21 cellular contexts compared by ENCODE assay signal in genomic region chr18:55000529-55000928, GRCh38. TPM values are rescaled to one million over a fixed set of nuclear protein-coding genes. Genes with fewer than 3 reads are reported as not detected.
DNase-seq lines count a peak whose midpoint lies in the region; ATAC-seq, FAIRE-seq and TF ChIP-seq lines count a peak whose summit lies in the region.
"Had no signal": no experiment of that assay in that cellular context is flagged by ENCODE, and none has a peak within 500 bp of the region (broad histone marks: within the 10 kb centered on the region; RNA-seq: fewer than 3 reads in every experiment).

No MANE protein-coding gene starts in this region.

- no peak overlapping the region for H3K9ac ChIP-seq in H1 (replicated peaks in 1 of 4; ENCODE audit: extremely low read depth in 1 of 4, low read depth in 3 of 4, low read length in 3 of 4)

- no peak overlapping the region for H2BK5ac ChIP-seq in H1 (ENCODE audit: low read depth, low read length)

- H3K4me3 ChIP-seq in H1 (ENCODE audit: extremely low read depth in 1 of 4, insufficient read depth in 2 of 4, low read depth in 3 of 4, low read length in 4 of 4) (no peak overlapping the region), vagina (no peak overlapping the region)
- H3K4me3 ChIP-seq: A549 had no signal

- H2AK5ac ChIP-seq in H1 (ENCODE audit: low read depth, low read length): no peak overlapping the region

- intact Hi-C loops in vagina (cut with DNase I): no loop called here

- no peaks in the 10 kb centered on the region for H3K9me3 ChIP-seq in H1 (ENCODE audit: insufficient read depth in 2 of 2, low read depth in 1 of 2, low read length in 1 of 2)
- no peaks in the 10 kb centered on the region for H3K9me3 ChIP-seq in vagina
- H3K9me3 ChIP-seq: A549, BE2C had no signal

- H3K79me2 ChIP-seq in H1 (ENCODE audit: control insufficient read depth in 1 of 2, insufficient read depth in 2 of 2, low read length in 2 of 2): no peaks in the 10 kb centered on the region

- H3K23ac ChIP-seq in H1 (ENCODE audit: insufficient read length): no peak overlapping the region

- no peak overlapping the region for H2BK12ac ChIP-seq in H1 (ENCODE audit: low read depth, low read length)

- no peaks in the 10 kb centered on the region for H3K27me3 Mint-ChIP-seq in progenitor cell of endocrine pancreas

- no peak overlapping the region for H2BK120ac ChIP-seq in H1 (replicated peaks; ENCODE audit: low read depth, low read length)

- no peaks in the 10 kb centered on the region for H3K9me3 Mint-ChIP-seq in progenitor cell of endocrine pancreas (ENCODE audit: low read depth)
- H3K9me3 Mint-ChIP-seq: CD4-positive, alpha-beta memory T cell; HFFc6 had no signal

- H3K27ac ChIP-seq in H1 (ENCODE audit: low read depth, low read length) (no peak overlapping the region), vagina (no peak overlapping the region)
- H3K27ac ChIP-seq: A549, C4-2B had no signal

- no peak overlapping the region for H3K4me3 Mint-ChIP-seq in progenitor cell of endocrine pancreas (ENCODE audit: low read depth)
- H3K4me3 Mint-ChIP-seq: CD4-positive, alpha-beta memory T cell; HFFc6 had no signal

- no peak for TF ChIP-seq EP300 in H1 (IDR thresholded peaks at IDR 0.05; ENCODE audit: borderline replicate concordance in 1 of 2, low read depth in 2 of 2, low read length in 2 of 2)

- TF ChIP-seq CTCF in H1 (IDR thresholded peaks at IDR 0.05; ENCODE audit: control extremely low read depth in 1 of 3, insufficient read depth in 1 of 3, low read depth in 1 of 3, low read length in 3 of 3) (no peak), progenitor cell of endocrine pancreas (IDR thresholded peaks at IDR 0.05; ENCODE audit: unreplicated experiment) (no peak), vagina (IDR thresholded peaks at IDR 0.05) (no peak)

- no peak for FAIRE-seq in H1 (lab: Jason Lieb, UNC)
- FAIRE-seq: A549, GM12892, GM19239, HepG2, HTR-8/SVneo had no signal

- H3K79me1 ChIP-seq in H1 (ENCODE audit: low read depth, low read length): no peaks in the 10 kb centered on the region

- H3K14ac ChIP-seq in H1 (ENCODE audit: insufficient read length): no peak overlapping the region

- 72% methylated on average over 5 of the region's 5 CpGs; no CpG with 5 or more reads in 1 of the 2 experiments for WGBS in H1 (ENCODE audit: extremely low coverage in 1 of 2, insufficient coverage in 1 of 2, insufficient read length in 1 of 2, insufficient replicate concordance in 2 of 2, low coverage in 1 of 2, low lambda C conversion rate in 2 of 2, missing lambda C conversion rate in 1 of 2), 2 experiments

- POLR2A ChIA-PET in H1 (lab: Charles Lee; ENCODE audit: partially characterized antibody): no interaction called here

- H2AFZ ChIP-seq in H1 (ENCODE audit: low read length): 0 out of 2 replicates have a peak overlapping the region, but pooled peaks have one; percentile 19

- no peak for TF ChIP-seq RAD21 in H1 (IDR thresholded peaks at IDR 0.05 in 1 of 2, conservative IDR thresholded peaks at IDR 0.05 in 1 of 2; ENCODE audit: low read depth in 2 of 2, low read length in 2 of 2)

- CTCF ChIA-PET in H1 (lab: Charles Lee; ENCODE audit: partially characterized antibody): interaction anchor here (1.2 to 1.7 kb wide), 2 partner anchors 12 to 48 kb away, joined by 3 to 4 read pairs; no protein-coding TSS in a partner anchor

- H4K8ac ChIP-seq in H1 (ENCODE audit: extremely low read depth, insufficient read depth, low read length): no peak overlapping the region

- H3K36me3 Mint-ChIP-seq in progenitor cell of endocrine pancreas (ENCODE audit: insufficient read depth): no peaks in the 10 kb centered on the region
- H3K36me3 Mint-ChIP-seq: CD4-positive, alpha-beta memory T cell had no signal

- H3K4me1 ChIP-seq in H1 (replicated peaks in 1 of 4; ENCODE audit: control insufficient read depth in 3 of 4, insufficient read depth in 4 of 4, low read length in 3 of 4) (no peaks in the 10 kb centered on the region), vagina (no peaks in the 10 kb centered on the region)
- H3K4me1 ChIP-seq: BE2C had no signal

- peaks cover 17% of the 10 kb centered on the region for H3K4me1 Mint-ChIP-seq in progenitor cell of endocrine pancreas (ENCODE audit: low read depth)
- H3K4me1 Mint-ChIP-seq: CD4-positive, alpha-beta memory T cell had no signal

- H4K20me1 ChIP-seq in H1 (replicated peaks in 1 of 2; ENCODE audit: control insufficient read depth in 1 of 2, insufficient read depth in 2 of 2, low read length in 2 of 2): no peaks in the 10 kb centered on the region

- no peak overlapping the region for H3K4ac ChIP-seq in H1 (replicated peaks; ENCODE audit: insufficient read length, low read depth, low read length)

- no peak overlapping the region for H3K56ac ChIP-seq in H1 (replicated peaks; ENCODE audit: insufficient read length, low read depth, low read length)

- no peaks in the 10 kb centered on the region for H3K23me2 ChIP-seq in H1 (ENCODE audit: low read depth, low read length)

- no peak overlapping the region for H2BK15ac ChIP-seq in H1 (ENCODE audit: low read length)

- DNase-seq in DMS79 treated with DMSO at 0.1 percent for 48 hours (lab: John Stamatoyannopoulos, UW) (peak; percentile 70), H1 (ENCODE audit: low read depth in 1 of 2, low spot score in 2 of 2) (no peak), progenitor cell of endocrine pancreas (ENCODE audit: low spot score, unreplicated experiment) (no peak), vagina (ENCODE audit: extremely low spot score in 2 of 2) (no peak)
- DNase-seq in effector CD4-positive, alpha-beta T cell: no peak
- DNase-seq: BE2C; CD4-positive, alpha-beta memory T cell; COR-L47; DMS 273 treated with DMSO at 0.1 percent for 48 hours; DND-41; GDM1; HCEC 1CT; HFFc6 had no signal

- H3K27me3 ChIP-seq in H1 (replicated peaks in 1 of 4; ENCODE audit: control insufficient read depth in 3 of 4, extremely low read depth in 1 of 4, insufficient read depth in 3 of 4, low read length in 3 of 4): no peaks in the 10 kb centered on the region
- H3K27me3 ChIP-seq in vagina: no peaks in the 10 kb centered on the region
- H3K27me3 ChIP-seq: BE2C had no signal

- no peak overlapping the region for H2BK20ac ChIP-seq in H1 (ENCODE audit: low read length)

- no peak overlapping the region for H3K4me2 ChIP-seq in H1 (ENCODE audit: insufficient read depth in 1 of 2, low read depth in 2 of 2, low read length in 2 of 2)
- H3K4me2 ChIP-seq: A549 had no signal

- ATAC-seq in GM18498 (IDR thresholded peaks at IDR 0.05; ENCODE audit: unreplicated experiment): no peak
- ATAC-seq: A549, HepG2 had no signal

- TF ChIP-seq POLR2A in H1 (IDR thresholded peaks at IDR 0.05; ENCODE audit: control extremely low read depth in 1 of 2, low read depth in 2 of 2, low read length in 2 of 2) (no peak), vagina (IDR thresholded peaks at IDR 0.05) (no peak)

- H4K5ac ChIP-seq in H1 (ENCODE audit: insufficient read length, low read depth, low read length): no peak overlapping the region

- peak overlapping the region; percentile 82 for H3K27ac Mint-ChIP-seq in progenitor cell of endocrine pancreas
- H3K27ac Mint-ChIP-seq: HFFc6 had no signal

- no peak overlapping the region for H4K91ac ChIP-seq in H1 (replicated peaks; ENCODE audit: insufficient read length, low read length)

- H3K36me3 ChIP-seq in H1 (ENCODE audit: control insufficient read depth in 2 of 4, insufficient read depth in 4 of 4, low read length in 3 of 4): no peaks in the 10 kb centered on the region
- H3K36me3 ChIP-seq in vagina: no peaks in the 10 kb centered on the region
- H3K36me3 ChIP-seq: BE2C had no signal

- H3K18ac ChIP-seq in H1 (ENCODE audit: extremely low read depth, low read length): no peak overlapping the region

TF ChIP-seq in H1, 55 proteins besides CTCF, POLR2A, EP300 and RAD21 (continues in another document):
- TF ChIP-seq EGR1 (IDR thresholded peaks at IDR 0.05; ENCODE audit: borderline replicate concordance, low read depth, low read length) (no peak), BRCA1 (IDR thresholded peaks at IDR 0.05; ENCODE audit: low read depth, low read length) (no peak), BACH1 (IDR thresholded peaks at IDR 0.05; ENCODE audit: low read length) (no peak), KDM5A (IDR thresholded peaks at IDR 0.05; ENCODE audit: low read length) (no peak), MAX (IDR thresholded peaks at IDR 0.05) (no peak), HDAC6 (IDR thresholded peaks at IDR 0.05; ENCODE audit: low read depth, low read length) (no peak), NRF1 (IDR thresholded peaks at IDR 0.05; ENCODE audit: low read depth, low read length) (no peak), FOSL1 (IDR thresholded peaks at IDR 0.05; ENCODE audit: insufficient read depth, low read depth, low read length) (no peak), CTBP2 (IDR thresholded peaks at IDR 0.05; ENCODE audit: borderline replicate concordance, insufficient read depth, insufficient read length, low read length) (no peak), ATF2 (IDR thresholded peaks at IDR 0.05; ENCODE audit: low read length) (no peak), CREB1 (IDR thresholded peaks at IDR 0.05) (no peak), GABPA (IDR thresholded peaks at IDR 0.05; ENCODE audit: borderline replicate concordance, insufficient read depth, low read length) (no peak)

RNA-seq across cellular contexts. Expression of gene CCDC68, which starts 41.3 kb away (rescaled TPM):
- total RNA-seq in H1 (2021; fragmentation: NEBNext Ultra II Directional; extraction: Animal tissue kit (Norgen Biotek cat#: 25700)): 0.80 and 0.92 TPM in 2 replicates
- polyA plus RNA-seq in H1 (2011; rRNA removed): 0.06 TPM in 2 replicates
- polyA plus RNA-seq in H1 (2011; cell fraction: cytosol; rRNA removed): 0.10 TPM
- 0.06 TPM for polyA plus RNA-seq in H1 (2011; cell fraction: nucleus; rRNA removed)
- polyA plus RNA-seq in H1 (2012, experiment 1 of 2): 0.07 to 0.18 TPM (median 0.07 TPM) in 4 replicates
- polyA plus RNA-seq in H1 (2012, experiment 2 of 2): not detected
- 0.83 TPM for polyA plus RNA-seq in H1 (2013, experiment 1 of 2)
- 0.87 TPM for polyA plus RNA-seq in H1 (2013, experiment 2 of 2)
- 1.1 TPM in 1 of 2 replicates, not detected in the other for polyA minus RNA-seq in H1 (2011; rRNA and poly(A)+ RNA removed)
- 1.5 TPM for polyA minus RNA-seq in H1 (2011; cell fraction: cytosol; rRNA and poly(A)+ RNA removed)
- 1.2 TPM for polyA minus RNA-seq in H1 (2011; cell fraction: nucleus; rRNA and poly(A)+ RNA removed)
- total RNA-seq in progenitor cell of endocrine pancreas (2.2 and 2.9 TPM in 2 replicates), vagina (8.1 TPM)
- total RNA-seq: H4 had no signal
- polyA plus RNA-seq: CD4-positive, alpha-beta memory T cell had no signal
